ENCODE assay signal across 11 cellular contexts in the genomic region with DNA sequence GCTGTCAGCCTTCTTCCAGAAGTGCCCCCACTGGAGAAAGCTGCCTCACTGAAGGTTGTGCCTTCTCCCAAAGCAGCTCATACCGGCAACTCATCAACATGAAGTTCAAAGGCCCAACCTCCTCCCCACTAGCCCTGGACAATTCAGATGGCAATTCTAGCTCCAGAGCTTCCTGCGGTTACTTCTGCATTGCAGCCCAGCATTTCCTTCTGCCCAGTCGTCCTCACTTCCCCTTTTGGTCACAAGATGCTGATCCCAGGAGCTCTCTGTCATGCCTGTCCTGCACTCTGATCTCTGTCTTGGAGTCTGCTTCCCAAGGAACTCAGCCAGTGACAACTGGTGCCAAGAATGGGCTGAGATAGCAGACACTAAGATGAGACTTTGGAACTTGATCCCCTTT.
"Had no signal": no experiment of that assay in that cellular context is flagged by ENCODE, and none has a peak within 500 bp of the region (broad histone marks: within the 10 kb centered on the region; RNA-seq: fewer than 3 reads in every experiment).

No MANE protein-coding gene starts in this region.

- DNase-seq: activated CD4-positive, alpha-beta T cell treated with anti-CD3 and anti-CD28 coated beads, Interleukin-2, amount 50 U/mL, for 1 hour; activated naive CD4-positive, alpha-beta T cell treated with anti-CD3 and anti-CD28 coated beads, Interleukin-2, amount 50 U/mL, for 16 hours; central memory CD4-positive, alpha-beta T cell; cortex of kidney; effector CD8-positive, alpha-beta T cell; kidney glomerular epithelial cell; stimulated activated CD4-positive, alpha-beta T cell treated with anti-CD3 and anti-CD28 coated beads, Interleukin-4, amount 100 ng/mL, for 24 hours; stimulated activated naive CD8-positive, alpha-beta T cell treated with anti-CD3 and anti-CD28 coated beads, Interleukin-15, amount 100 ng/mL, for 72 hours; T-helper 2 cell; testis had no signal

- ATAC-seq: stimulated activated naive CD8-positive, alpha-beta T cell treated with anti-CD3 and anti-CD28 coated beads, Interleukin-15, amount 100 ng/mL, for 72 hours had no signal

- H3K27ac ChIP-seq: testis had no signal

- H3K27me3 ChIP-seq: testis had no signal

- H3K4me1 ChIP-seq: testis had no signal

- H3K4me3 ChIP-seq: lung, testis had no signal

- H3K9me3 ChIP-seq: testis had no signal
